In the genomic region with DNA sequence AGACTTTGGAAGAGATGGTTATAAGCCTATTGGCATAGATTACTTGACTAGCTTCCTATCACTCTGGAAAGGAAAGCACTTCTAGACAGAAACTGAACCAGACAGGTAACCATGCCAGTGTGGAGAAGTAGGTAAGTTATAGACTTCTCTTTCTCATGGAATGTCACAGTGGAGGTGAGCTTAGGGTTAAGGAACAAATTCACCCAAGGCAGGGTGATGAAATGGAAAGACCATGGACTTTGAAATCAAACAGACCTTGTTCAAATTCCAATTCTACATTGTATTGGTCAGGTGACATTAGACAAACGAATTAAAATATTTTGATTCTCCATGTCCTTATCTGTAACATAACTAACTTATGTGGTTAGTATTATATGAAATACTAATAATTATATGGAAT, we compare ENCODE assay signal across 17 cellular contexts. TPM values are rescaled to one million over a fixed set of nuclear protein-coding genes. Genes with fewer than 3 reads are reported as not detected.
DNase-seq lines count a peak whose midpoint lies in the region; ATAC-seq, FAIRE-seq and TF ChIP-seq lines count a peak whose summit lies in the region.
"Had no signal": no experiment of that assay in that cellular context is flagged by ENCODE, and none has a peak within 500 bp of the region (broad histone marks: within the 10 kb centered on the region; RNA-seq: fewer than 3 reads in every experiment).

No MANE protein-coding gene starts in this region.

- no peak overlapping the region for H3K4me3 Mint-ChIP-seq in CD4-positive, alpha-beta T cell
- H3K4me3 Mint-ChIP-seq: CD8-positive, alpha-beta T cell; GM23338; H9 had no signal

- H4K8ac ChIP-seq in neuronal stem cell (ENCODE audit: low read depth, low read length) = no peak overlapping the region

- H3K4me3 ChIP-seq in body of pancreas = no peak overlapping the region
- no peak overlapping the region for H3K4me3 ChIP-seq in HepG2 (replicated peaks in 1 of 3; ENCODE audit: insufficient read depth in 1 of 3, low read depth in 2 of 3, low read length in 3 of 3)
- H3K4me3 ChIP-seq in pancreas = no peak overlapping the region
- no peak overlapping the region for H3K4me3 ChIP-seq in neuronal stem cell (ENCODE audit: low read length in 2 of 2)
- H3K4me3 ChIP-seq: GM23338 had no signal

- H3K27me3 ChIP-seq in body of pancreas = no peaks in the 10 kb centered on the region
- H3K27me3 ChIP-seq in HepG2 (ENCODE audit: control insufficient read depth in 1 of 2, insufficient read depth in 2 of 2, low read length in 2 of 2) = no peaks in the 10 kb centered on the region
- H3K27me3 ChIP-seq in pancreas = no peaks in the 10 kb centered on the region
- no peaks in the 10 kb centered on the region for H3K27me3 ChIP-seq in CD4-positive, alpha-beta T cell (ENCODE audit: control insufficient read depth, insufficient read depth, low read length)
- H3K27me3 ChIP-seq in neuronal stem cell (ENCODE audit: control insufficient read depth in 3 of 3, insufficient read depth in 3 of 3, low read depth in 1 of 3, low read length in 3 of 3) = no peaks in the 10 kb centered on the region

- no peaks in the 10 kb centered on the region for H4K20me1 ChIP-seq in HepG2 (ENCODE audit: insufficient read depth, low read length)

- POLR2A ChIA-PET in HepG2 (lab: Yijun Ruan, JAX) = no interaction called here
- POLR2A ChIA-PET in CD4-positive, alpha-beta T cell (lab: Charles Lee) = no interaction called here

- no peak overlapping the region for H3K18ac ChIP-seq in neuronal stem cell (ENCODE audit: low read length)

- CTCF ChIA-PET in HepG2 (lab: Yijun Ruan, JAX; ENCODE audit: low intra/inter-chr PET ratio, low total read pairs) = no interaction called here
- CTCF ChIA-PET in CD4-positive, alpha-beta T cell (lab: Charles Lee) = interaction anchor here (0.7 kb wide), 1 partner anchor 96 kb away, joined by 3 read pairs; no protein-coding TSS in a partner anchor

- H3K14ac ChIP-seq in neuronal stem cell (ENCODE audit: low read length) = no peak overlapping the region

- peak; percentile 66 for ATAC-seq in body of pancreas
- ATAC-seq in HepG2 = peak; percentile 57
- ATAC-seq in pancreas = peak; percentile 48 to 77 (median 68)
- no peak for ATAC-seq in CD4-positive, alpha-beta T cell (ENCODE audit: poor library complexity)
- ATAC-seq in GM18505 (IDR thresholded peaks at IDR 0.05; ENCODE audit: unreplicated experiment) = no peak
- ATAC-seq: CD8-positive, alpha-beta T cell; GM23338; HCT116 had no signal

- H3K27me3 Mint-ChIP-seq in CD4-positive, alpha-beta T cell = no peaks in the 10 kb centered on the region

- H3K36me3 ChIP-seq in body of pancreas (replicated peaks in 1 of 2; ENCODE audit: insufficient read depth in 1 of 2, low read depth in 2 of 2) = no peaks in the 10 kb centered on the region
- H3K36me3 ChIP-seq in HepG2 (replicated peaks in 1 of 2; ENCODE audit: control insufficient read depth in 1 of 2, insufficient read depth in 2 of 2, low read length in 2 of 2) = no peaks in the 10 kb centered on the region
- no peaks in the 10 kb centered on the region for H3K36me3 ChIP-seq in pancreas
- no peaks in the 10 kb centered on the region for H3K36me3 ChIP-seq in neuronal stem cell (replicated peaks in 1 of 2; ENCODE audit: control insufficient read depth in 2 of 2, insufficient read depth in 2 of 2, low read length in 2 of 2)

- H2BK15ac ChIP-seq in neuronal stem cell (ENCODE audit: low read length) = no peak overlapping the region

- BruUV-seq in HepG2 (replicated peaks; lab: Mats Ljungman, UMichigan) = no TSS peak

- H3K4me1 ChIP-seq in body of pancreas = peaks cover 14% of the 10 kb centered on the region
- H3K4me1 ChIP-seq in HepG2 (ENCODE audit: insufficient read depth, low read length) = peaks cover 16% of the 10 kb centered on the region
- H3K4me1 ChIP-seq in pancreas = no peaks in the 10 kb centered on the region
- no peaks in the 10 kb centered on the region for H3K4me1 ChIP-seq in neuronal stem cell (ENCODE audit: control insufficient read depth in 2 of 2, insufficient read depth in 1 of 2, low read depth in 1 of 2, low read length in 2 of 2)

- FAIRE-seq in HepG2 (lab: Jason Lieb, UNC) = no peak
- no peak for FAIRE-seq in pancreas (lab: Jason Lieb, UNC)
- FAIRE-seq: D721Med, GM12891 had no signal

- H2AK5ac ChIP-seq in neuronal stem cell (ENCODE audit: low read depth, low read length) = no peak overlapping the region

- H3K4me1 Mint-ChIP-seq in CD4-positive, alpha-beta T cell (ENCODE audit: low read depth) = peaks cover 10% of the 10 kb centered on the region

- 6 to 22% methylated on average over 1 of the region's 1 CpG for WGBS in body of pancreas, 2 donors
- WGBS in HepG2 (ENCODE audit: low lambda C conversion rate) = 3% methylated on average over 1 of the region's 1 CpG
- 6 to 9% methylated on average over 1 of the region's 1 CpG for WGBS in pancreas, 2 donors
- WGBS in neuronal stem cell (ENCODE audit: extremely low coverage in 2 of 2, insufficient read length in 2 of 2, insufficient replicate concordance in 1 of 2), 2 donors = no CpG with 5 or more reads among the region's 1 CpG

- in situ Hi-C loops in HepG2 (cut with HindIII; ENCODE audit: extremely low pct_ligation_motif_present, low pct_unique_long_range_greater_than_20kb) = no loop called here

- peak in 1 of 4 donors; percentile 2 for DNase-seq in body of pancreas
- DNase-seq in HepG2 (ENCODE audit: low spot score) = peak; percentile 16
- DNase-seq in pancreas = no peak
- no peak for DNase-seq in CD4-positive, alpha-beta T cell
- no peak for DNase-seq in neuronal stem cell (ENCODE audit: low spot score)
- DNase-seq: C1 segment of cervical spinal cord; CD8-positive, alpha-beta T cell; DMS 273 treated with DMSO at 0.1 percent for 48 hours; DMS53; DMS79 treated with DMSO at 0.1 percent for 48 hours; GF-D8; H9 had no signal

- TF ChIP-seq CTCF in body of pancreas (IDR thresholded peaks at IDR 0.05) (no peak), HepG2 (CRISPR knock-in tag; IDR thresholded peaks at IDR 0.05) (no peak), pancreas (IDR thresholded peaks at IDR 0.05) (no peak)
- no peak for TF ChIP-seq CTCF in CD4-positive, alpha-beta T cell (IDR thresholded peaks at IDR 0.05)

- no peak overlapping the region for H3K27ac ChIP-seq in body of pancreas
- H3K27ac ChIP-seq in HepG2 (ENCODE audit: extremely low read length, insufficient read depth, low read length) = no peak overlapping the region
- no peak overlapping the region for H3K27ac ChIP-seq in pancreas
- H3K27ac ChIP-seq in CD4-positive, alpha-beta T cell (ENCODE audit: low read depth, low read length) = no peak overlapping the region
- no peak overlapping the region for H3K27ac ChIP-seq in neuronal stem cell (replicated peaks; ENCODE audit: low read length)

- H3K4ac ChIP-seq in neuronal stem cell (ENCODE audit: low read length) = no peak overlapping the region

- TF ChIP-seq EP300 in HepG2 (IDR thresholded peaks at IDR 0.05; ENCODE audit: low read depth in 2 of 2, low read length in 2 of 2) (peak in 1 of 2 experiments; percentile 38; a peak in 1 of 4 replicates), HepG2 (CRISPR knock-in tag; IDR thresholded peaks at IDR 0.05; ENCODE audit: borderline replicate concordance) (no peak)

- H3K23ac ChIP-seq in neuronal stem cell (ENCODE audit: low read depth, low read length, poor library complexity) = no peak overlapping the region

- no peak for TF ChIP-seq POLR2A in body of pancreas (IDR thresholded peaks at IDR 0.05)
- TF ChIP-seq POLR2A in HepG2 (IDR thresholded peaks at IDR 0.05; ENCODE audit: insufficient read depth in 1 of 2, low read depth in 2 of 2, low read length in 2 of 2) = no peak
- no peak for TF ChIP-seq POLR2A in GM18505 (IDR thresholded peaks at IDR 0.05; ENCODE audit: borderline replicate concordance, extremely low read depth, insufficient read depth, insufficient read length)

- H3K27ac Mint-ChIP-seq in CD4-positive, alpha-beta T cell = no peak overlapping the region
- H3K27ac Mint-ChIP-seq: CD8-positive, alpha-beta T cell; GM23338; H9 had no signal

- no peaks in the 10 kb centered on the region for H3K9me3 ChIP-seq in body of pancreas
- H3K9me3 ChIP-seq in HepG2 (ENCODE audit: low read length) = no peaks in the 10 kb centered on the region
- no peaks in the 10 kb centered on the region for H3K9me3 ChIP-seq in pancreas
- H3K9me3 ChIP-seq in CD4-positive, alpha-beta T cell (ENCODE audit: control insufficient read depth, low read length) = no peaks in the 10 kb centered on the region
- H3K9me3 ChIP-seq in neuronal stem cell (replicated peaks in 1 of 2; ENCODE audit: control insufficient read depth in 2 of 2, insufficient read depth in 1 of 2, low read depth in 1 of 2, low read length in 2 of 2) = no peaks in the 10 kb centered on the region

- H3K79me2 ChIP-seq in HepG2 (ENCODE audit: insufficient read depth, low read length) = no peaks in the 10 kb centered on the region

- no peaks in the 10 kb centered on the region for H3K36me3 Mint-ChIP-seq in CD4-positive, alpha-beta T cell (ENCODE audit: low read depth)
- H3K36me3 Mint-ChIP-seq: CD8-positive, alpha-beta T cell had no signal

- H2BK120ac ChIP-seq in neuronal stem cell (ENCODE audit: low read depth, low read length) = no peak overlapping the region

- no peaks in the 10 kb centered on the region for H3K79me1 ChIP-seq in neuronal stem cell (ENCODE audit: low read depth, low read length)

- no peaks in the 10 kb centered on the region for H3K9me3 Mint-ChIP-seq in CD4-positive, alpha-beta T cell
- H3K9me3 Mint-ChIP-seq: CD8-positive, alpha-beta T cell; GM23338; H9 had no signal

- H2AFZ ChIP-seq in HepG2 (ENCODE audit: low read length) = no peak overlapping the region
- no peak overlapping the region for H2AFZ ChIP-seq in neuronal stem cell (ENCODE audit: low read length)
- H2AFZ ChIP-seq: GM23338 had no signal

- no peak overlapping the region for H4K91ac ChIP-seq in neuronal stem cell (ENCODE audit: low read depth, low read length, poor library complexity)

- H3K4me2 ChIP-seq in HepG2 (ENCODE audit: low read depth, low read length) (no peak overlapping the region), neuronal stem cell (ENCODE audit: insufficient read depth, low read length, poor library complexity, severe bottlenecking) (no peak overlapping the region)
- H3K4me2 ChIP-seq: GM23338 had no signal

- no peak overlapping the region for H2BK5ac ChIP-seq in neuronal stem cell (ENCODE audit: low read length)

- intact Hi-C loops in body of pancreas (cut with DNase I) = no loop called here
- intact Hi-C loops in HepG2 (cut with micrococcal nuclease; ENCODE audit: unreplicated experiment) = no loop called here
- intact Hi-C loops in pancreas (cut with DNase I) = no loop called here
- intact Hi-C loops in CD4-positive, alpha-beta T cell (cut with DNase I, micrococcal nuclease) = no loop called here

- H3K9ac ChIP-seq in HepG2 (ENCODE audit: insufficient read depth, low read depth, low read length) (no peak overlapping the region), neuronal stem cell (ENCODE audit: low read depth, low read length, poor library complexity) (no peak overlapping the region)

- H2BK12ac ChIP-seq in neuronal stem cell (ENCODE audit: low read length) = no peak overlapping the region

- no peak for TF ChIP-seq RAD21 in HepG2 (CRISPR knock-in tag; IDR thresholded peaks at IDR 0.05)

RNA-seq across cellular contexts. Expression of a gene that starts 7.7 kb away (rescaled TPM):
- total RNA-seq in body of pancreas (10 to 100 TPM; 13.2 to 41.2 TPM), HepG2 (2016; rRNA removed; fragmentation: Illumina TruSeq; extraction: Trizol) (42.5 and 48.2 TPM in 2 replicates), pancreas (10 to 100 TPM; 19.0 to 24.9 (median 22.6) TPM)
- total RNA-seq in HepG2 (2016; cell fraction: cytosol; rRNA removed; fragmentation: Illumina TruSeq; extraction: Trizol; ENCODE audit: low read depth) = 14.8 and 15.4 TPM in 2 replicates
- total RNA-seq in HepG2 (2016; cell fraction: insoluble cytoplasmic fraction; rRNA removed; fragmentation: Illumina TruSeq; extraction: Trizol) = 38.1 and 49.7 TPM in 2 replicates
- 33.5 and 37.6 TPM in 2 replicates for total RNA-seq in HepG2 (2016; cell fraction: membrane; rRNA removed; fragmentation: Illumina TruSeq; extraction: Trizol)
- total RNA-seq in HepG2 (2016; cell fraction: nucleus; rRNA removed; fragmentation: Illumina TruSeq; extraction: Trizol) = 38.3 and 42.0 TPM in 2 replicates
- polyA plus RNA-seq in HepG2 (2011; rRNA removed) (12.8 and 19.3 TPM in 2 replicates), pancreas (10 to 100 TPM in 1 of 2 donors, 1 to 10 TPM in 1; 6.6 to 10.6 TPM)
- 8.7 and 10.9 TPM in 2 replicates for polyA plus RNA-seq in HepG2 (2011; cell fraction: cytosol; rRNA removed)
- polyA plus RNA-seq in HepG2 (2011; cell fraction: nucleus; rRNA removed) = 8.9 and 10.3 TPM in 2 replicates
- polyA plus RNA-seq in HepG2 (2012) = 18.1 and 19.5 TPM in 2 replicates
- polyA plus RNA-seq in HepG2 (2016; cell fraction: cytosol; fragmentation: Illumina TruSeq; extraction: Trizol; ENCODE audit: low read depth) = 13.2 and 14.3 TPM in 2 replicates
- polyA plus RNA-seq in HepG2 (2016; cell fraction: insoluble cytoplasmic fraction; fragmentation: Illumina TruSeq; extraction: Trizol; ENCODE audit: low read depth) = 36.9 and 37.3 TPM in 2 replicates
- 19.4 and 19.5 TPM in 2 replicates for polyA plus RNA-seq in HepG2 (2016; cell fraction: membrane; fragmentation: Illumina TruSeq; extraction: Trizol; ENCODE audit: low read depth)
- 17.3 and 18.6 TPM in 2 replicates for polyA plus RNA-seq in HepG2 (2016; cell fraction: nucleus; fragmentation: Illumina TruSeq; extraction: Trizol; ENCODE audit: insufficient read depth, low read depth)
- polyA minus RNA-seq in HepG2 (2011; rRNA and poly(A)+ RNA removed; ENCODE audit: low replicate concordance) = 14.3 and 26.8 TPM in 2 replicates
- polyA minus RNA-seq in HepG2 (2011; cell fraction: cytosol; rRNA and poly(A)+ RNA removed) = 23.0 and 23.5 TPM in 2 replicates
- 54.2 and 60.7 TPM in 2 replicates for polyA minus RNA-seq in HepG2 (2011; cell fraction: nucleus; rRNA and poly(A)+ RNA removed)
- 10 to 100 TPM; 22.3 to 25.2 TPM for total RNA-seq in CD4-positive, alpha-beta T cell
- 18.5 TPM for polyA plus RNA-seq in neuronal stem cell (2013, experiment 1 of 2)
- polyA plus RNA-seq in neuronal stem cell (2013, experiment 2 of 2) = 17.8 TPM

Comparison
In these comparisons a context has a peak if more than half of its experiments do, and no peak if none do; other contexts are left out.
1. ATAC-seq: peak in body of pancreas (single experiment), HepG2 (single experiment) and pancreas (4 of 4); none in CD4-positive, alpha-beta T cell (single experiment) and GM18505 (single experiment).